ENCODE assay signal across 22 cellular contexts in the genomic region with DNA sequence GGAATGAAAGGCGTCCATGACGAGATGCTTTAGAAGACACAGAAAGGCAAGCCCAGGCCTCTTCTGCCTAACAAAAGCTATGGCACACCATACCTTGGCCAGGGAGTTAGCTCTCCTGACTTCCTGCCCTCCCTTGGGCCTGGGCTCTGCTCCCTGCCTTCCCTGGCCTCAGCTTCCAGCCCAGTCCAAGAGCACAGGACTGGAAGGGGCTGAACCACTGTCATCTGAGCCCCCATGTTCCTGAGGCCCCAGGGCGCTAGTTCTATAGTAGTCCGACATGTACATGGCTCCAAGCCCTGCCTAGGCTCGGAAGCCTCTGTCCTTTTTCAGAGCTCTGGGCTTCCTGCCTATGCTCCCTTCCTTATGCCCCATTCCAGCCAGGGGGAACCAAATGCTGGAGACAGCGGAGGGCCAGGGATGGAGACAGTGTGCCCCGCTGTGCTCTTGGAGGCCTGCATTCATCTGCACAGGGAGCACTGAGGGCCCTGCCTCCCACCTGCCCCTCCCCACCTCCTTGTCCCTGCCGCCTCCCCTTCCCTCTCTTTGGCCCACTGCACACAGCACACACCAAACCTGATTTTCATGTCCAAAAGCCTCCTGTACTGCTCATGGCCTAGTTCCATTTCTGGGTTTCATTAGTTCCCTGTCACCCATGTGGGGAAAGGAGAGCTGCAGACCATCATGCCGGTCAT.
"Had no signal": no experiment of that assay in that cellular context is flagged by ENCODE, and none has a peak within 500 bp of the region (broad histone marks: within the 10 kb centered on the region; RNA-seq: fewer than 3 reads in every experiment).

No MANE protein-coding gene starts in this region.

- H3K4me1 ChIP-seq: foreskin keratinocyte had no signal

- ATAC-seq: foreskin keratinocyte; left lung; lower lobe of right lung; psoas muscle; sciatic nerve; stimulated activated memory B cell treated with anti-CD40 and anti-IgM and Interleukin-4, amounts not matched to agents 10 μg/mL and 1 μg/mL and 100 μg/mL, for 72 hours; upper lobe of right lung had no signal

- H3K27me3 ChIP-seq: left lung, neutrophil, spleen, tibial artery, upper lobe of right lung had no signal

- H3K4me3 ChIP-seq: left lung, lower lobe of right lung, psoas muscle, spleen, tibial artery, upper lobe of right lung had no signal

- DNase-seq: central memory CD4-positive, alpha-beta T cell; cortex of kidney; erythroblast; foreskin keratinocyte; hippocampal formation; left lung; lower lobe of right lung; mesendoderm; naive B cell; psoas muscle; retina; spleen; stimulated activated CD4-positive, alpha-beta T cell treated with anti-CD3 and anti-CD28 coated beads, Interleukin-15, amount 100 ng/mL, for 24 hours; stimulated activated CD4-positive, alpha-beta T cell treated with anti-CD3 and anti-CD28 coated beads, Interleukin-1b, Interleukin-23, amount 100 ng/mL, for 48 hours; stimulated activated CD4-positive, alpha-beta T cell treated with anti-CD3 and anti-CD28 coated beads, Interleukin-4, amount 100 ng/mL, for 24 hours; tibial artery; upper lobe of right lung had no signal

- H3K9me3 ChIP-seq: left lung, lower lobe of right lung, neutrophil, psoas muscle, spleen, tibial artery, upper lobe of right lung had no signal

- H3K27ac ChIP-seq: foreskin keratinocyte, left lung, lower lobe of right lung, neutrophil, psoas muscle, spleen, tibial artery, upper lobe of right lung had no signal

- FAIRE-seq: endothelial cell of umbilical vein, islet of Langerhans had no signal

- H3K36me3 ChIP-seq: left lung, lower lobe of right lung, neutrophil, spleen, tibial artery, upper lobe of right lung had no signal
